In genomic region chrX:154827194-154827593, GRCh38 we compare ENCODE assay signal across 11 cellular contexts. TPM values are rescaled to one million over a fixed set of nuclear protein-coding genes. Genes with fewer than 3 reads are reported as not detected.
A peak's percentile ranks its signal among the peaks of the same experiment; 100 is the strongest.
DNase-seq lines count a peak whose midpoint lies in the region; ATAC-seq lines count a peak whose summit lies in the region.
"Had no signal": no experiment of that assay in that cellular context is flagged by ENCODE, and none has a peak within 500 bp of the region (broad histone marks: within the 10 kb centered on the region; RNA-seq: fewer than 3 reads in every experiment).

No MANE protein-coding gene starts in this region.

- intact Hi-C loops in CD4-positive, alpha-beta memory T cell (cut with micrococcal nuclease), result no loop called here

- peaks cover 9% of the 10 kb centered on the region for H3K4me1 ChIP-seq in CD4-positive, alpha-beta memory T cell (ENCODE audit: insufficient read depth, low read length)

- no peaks in the 10 kb centered on the region for H3K27me3 ChIP-seq in CD4-positive, alpha-beta memory T cell (ENCODE audit: insufficient read depth, low read length)

- H3K27ac Mint-ChIP-seq in CD4-positive, alpha-beta memory T cell, result peak overlapping the region; percentile 82 to 91 (median 84)
- H3K27ac Mint-ChIP-seq in activated T-helper 17 cell treated with anti-CD3 and anti-CD28 coated beads, Interleukin-2, amount 50 U/mL, for 72 hours, result peak overlapping the region; percentile 80

- H3K36me3 Mint-ChIP-seq in CD4-positive, alpha-beta memory T cell, result no peaks in the 10 kb centered on the region
- no peaks in the 10 kb centered on the region for H3K36me3 Mint-ChIP-seq in activated T-helper 17 cell treated with anti-CD3 and anti-CD28 coated beads, Interleukin-2, amount 50 U/mL, for 72 hours (ENCODE audit: low read depth)

- peak; percentile 24 for ATAC-seq in GM19351 (IDR thresholded peaks at IDR 0.05; ENCODE audit: unreplicated experiment)
- ATAC-seq in HG03045 (IDR thresholded peaks at IDR 0.05; ENCODE audit: unreplicated experiment), result peak; percentile 28
- peak; percentile 47 for ATAC-seq in activated T-helper 17 cell treated with anti-CD3 and anti-CD28 coated beads, Interleukin-2, amount 50 U/mL, for 72 hours (replicated peaks)
- no peak for ATAC-seq in GM18868 (IDR thresholded peaks at IDR 0.05; ENCODE audit: unreplicated experiment)

- H3K9me3 ChIP-seq in CD4-positive, alpha-beta memory T cell (ENCODE audit: control insufficient read depth in 1 of 2, low read length in 2 of 2), result no peaks in the 10 kb centered on the region

- POLR2A ChIA-PET in CD4-positive, alpha-beta memory T cell (lab: Charles Lee; ENCODE audit: partially characterized antibody), result no interaction called here

- H3K4me1 Mint-ChIP-seq in CD4-positive, alpha-beta memory T cell, result peaks cover 7 to 17% (median 15%) of the 10 kb centered on the region in 4 donors
- peaks cover 4% of the 10 kb centered on the region for H3K4me1 Mint-ChIP-seq in activated T-helper 17 cell treated with anti-CD3 and anti-CD28 coated beads, Interleukin-2, amount 50 U/mL, for 72 hours

- H3K9me3 Mint-ChIP-seq in CD4-positive, alpha-beta memory T cell, result no peaks in the 10 kb centered on the region
- no peaks in the 10 kb centered on the region for H3K9me3 Mint-ChIP-seq in activated T-helper 17 cell treated with anti-CD3 and anti-CD28 coated beads, Interleukin-2, amount 50 U/mL, for 72 hours

- H3K4me3 Mint-ChIP-seq in CD4-positive, alpha-beta memory T cell, result peak overlapping the region in 5 of 8 donors; percentile 25 to 62 (median 54)
- H3K4me3 Mint-ChIP-seq in activated T-helper 17 cell treated with anti-CD3 and anti-CD28 coated beads, Interleukin-2, amount 50 U/mL, for 72 hours, result peak overlapping the region; percentile 63

- CTCF ChIA-PET in CD4-positive, alpha-beta memory T cell (lab: Charles Lee; ENCODE audit: partially characterized antibody), result no interaction called here

- no peak overlapping the region for H3K27ac ChIP-seq in CD4-positive, alpha-beta memory T cell (ENCODE audit: low read depth, low read length)

- DNase-seq in CD4-positive, alpha-beta memory T cell, result no peak
- no peak for DNase-seq in putamen (ENCODE audit: low spot score)
- no peak for DNase-seq in NCI-H526 treated with DMSO at 0.1 percent for 48 hours (lab: John Stamatoyannopoulos, UW)
- DNase-seq in activated gamma-delta T cell (lab: John Stamatoyannopoulos, UW), result no peak
- DNase-seq: NCI-H748 treated with DMSO at 0.1 percent for 48 hours had no signal

- no peaks in the 10 kb centered on the region for H3K27me3 Mint-ChIP-seq in CD4-positive, alpha-beta memory T cell
- H3K27me3 Mint-ChIP-seq in activated T-helper 17 cell treated with anti-CD3 and anti-CD28 coated beads, Interleukin-2, amount 50 U/mL, for 72 hours, result no peaks in the 10 kb centered on the region

- no peak overlapping the region for H3K4me3 ChIP-seq in CD4-positive, alpha-beta memory T cell (ENCODE audit: low read length in 2 of 2)

- no peaks in the 10 kb centered on the region for H3K36me3 ChIP-seq in CD4-positive, alpha-beta memory T cell (ENCODE audit: insufficient read depth, low read length)

RNA-seq across cellular contexts. Expression of gene SMIM9, which starts 7.3 kb away (rescaled TPM):
- total RNA-seq in CD4-positive, alpha-beta memory T cell, result not detected
- not detected for polyA plus RNA-seq in CD4-positive, alpha-beta memory T cell
- total RNA-seq in activated T-helper 17 cell treated with anti-CD3 and anti-CD28 coated beads, Interleukin-2, amount 50 U/mL, for 72 hours, result not detected
- total RNA-seq: epithelial cell of proximal tubule had no signal
- polyA plus RNA-seq: adipose tissue had no signal

RNA-seq across cellular contexts. Expression of gene MPP1, which starts 21.9 kb away (rescaled TPM):
- total RNA-seq in CD4-positive, alpha-beta memory T cell, result 10 to 100 TPM; 11.1 to 12.6 TPM
- 10 to 100 TPM; 10.6 to 14.7 TPM for polyA plus RNA-seq in CD4-positive, alpha-beta memory T cell
- 10 to 100 TPM; 17.1 to 17.7 TPM for total RNA-seq in activated T-helper 17 cell treated with anti-CD3 and anti-CD28 coated beads, Interleukin-2, amount 50 U/mL, for 72 hours

RNA-seq across cellular contexts. Expression of gene F8A1, which starts 59.0 kb away (rescaled TPM):
- 10 to 100 TPM; 56.1 to 58.2 TPM for total RNA-seq in CD4-positive, alpha-beta memory T cell
- 10 to 100 TPM; 20.3 to 90.4 TPM for polyA plus RNA-seq in CD4-positive, alpha-beta memory T cell
- 10 to 100 TPM; 15.0 to 19.7 TPM for total RNA-seq in activated T-helper 17 cell treated with anti-CD3 and anti-CD28 coated beads, Interleukin-2, amount 50 U/mL, for 72 hours
